ENCODE assay signal across 8 cellular contexts in the genomic region with DNA sequence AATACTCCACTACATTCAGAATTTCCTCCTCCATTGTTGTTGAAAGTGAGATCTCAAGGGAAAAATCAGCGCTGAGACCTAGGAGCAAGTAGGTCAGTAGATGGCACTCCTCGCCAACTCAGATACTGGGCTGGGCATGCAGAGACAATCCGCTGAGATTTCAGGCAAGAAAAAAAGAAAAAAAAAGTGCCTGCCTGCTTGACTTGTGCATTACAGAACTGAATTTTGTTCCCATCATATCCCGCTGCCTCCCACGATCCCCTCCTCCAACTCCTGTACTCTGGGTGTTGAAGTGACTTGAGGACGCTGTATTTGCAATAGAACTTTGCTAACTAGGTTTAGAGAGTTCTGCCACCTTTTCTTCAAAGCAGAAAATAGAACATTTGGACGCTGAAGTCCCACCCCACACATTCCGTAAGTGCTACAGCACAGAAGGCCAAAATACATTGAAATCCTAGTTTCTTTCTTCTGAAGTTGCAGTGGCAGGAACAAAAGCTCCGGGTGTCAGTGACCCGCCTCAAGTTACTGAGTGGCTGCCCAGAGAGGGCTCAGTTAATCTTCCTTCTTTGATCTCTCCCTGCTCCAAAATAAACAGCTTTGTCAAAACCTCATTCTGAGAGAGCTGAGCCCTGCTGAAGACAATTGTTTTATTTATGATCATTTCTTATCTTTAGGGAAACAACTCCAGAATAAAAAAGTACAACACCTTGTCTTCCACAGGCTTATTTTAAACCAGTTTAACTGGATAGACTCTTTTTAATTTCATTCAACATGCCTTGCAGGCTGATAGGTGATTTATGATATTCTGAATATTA.
DNase-seq lines count a peak whose midpoint lies in the region; FAIRE-seq and TF ChIP-seq lines count a peak whose summit lies in the region.

No MANE protein-coding gene starts in this region.

- WGBS in trophoblast cell (ENCODE audit: extremely low coverage, insufficient coverage, insufficient read length) = no CpG with 5 or more reads among the region's 10 CpGs

- H3K9me3 ChIP-seq in trophoblast cell (ENCODE audit: insufficient read depth, low read depth, low read length) (no peaks in the 10 kb centered on the region), uterus (no peaks in the 10 kb centered on the region)

- H3K4me3 Mint-ChIP-seq in activated naive CD4-positive, alpha-beta T cell treated with anti-CD3 and anti-CD28 coated beads, Interleukin-2, amount 50 U/mL, for 24 hours = peak overlapping the region; percentile 83
- peak overlapping the region; percentile 18 for H3K4me3 Mint-ChIP-seq in glutamatergic neuron (ENCODE audit: unreplicated experiment)

- no peak overlapping the region for H2AFZ ChIP-seq in trophoblast cell (ENCODE audit: insufficient read depth, low read length, poor library complexity)

- no peak for TF ChIP-seq POLR2A in GM12892 (IDR thresholded peaks at IDR 0.05; ENCODE audit: low read depth, low read length)
- no peak for TF ChIP-seq POLR2A in uterus (IDR thresholded peaks at IDR 0.05)

- H3K27ac Mint-ChIP-seq in activated naive CD4-positive, alpha-beta T cell treated with anti-CD3 and anti-CD28 coated beads, Interleukin-2, amount 50 U/mL, for 24 hours = peak overlapping the region; percentile 99
- peak overlapping the region; percentile 15 for H3K27ac Mint-ChIP-seq in glutamatergic neuron (ENCODE audit: unreplicated experiment)

- no peak overlapping the region for H2BK12ac ChIP-seq in trophoblast cell (ENCODE audit: low read length)

- H4K8ac ChIP-seq in trophoblast cell (ENCODE audit: low read depth, low read length) = peak overlapping the region; percentile 9

- H2AK5ac ChIP-seq in trophoblast cell (ENCODE audit: low read length) = no peak overlapping the region

- peak; percentile 74 for FAIRE-seq in GM12892 (lab: Jason Lieb, UNC)

- no peaks in the 10 kb centered on the region for H3K79me1 ChIP-seq in trophoblast cell (ENCODE audit: low read length)

- H3K18ac ChIP-seq in trophoblast cell (ENCODE audit: low read length) = no peak overlapping the region

- H3K36me3 Mint-ChIP-seq in activated naive CD4-positive, alpha-beta T cell treated with anti-CD3 and anti-CD28 coated beads, Interleukin-2, amount 50 U/mL, for 24 hours = peaks cover 28% of the 10 kb centered on the region
- no peaks in the 10 kb centered on the region for H3K36me3 Mint-ChIP-seq in glutamatergic neuron (ENCODE audit: unreplicated experiment)

- intact Hi-C loops in uterus (cut with DNase I; ENCODE audit: low total_unique reads) = no loop called here

- H3K4me2 ChIP-seq in trophoblast cell (ENCODE audit: low read length) = peak overlapping the region; percentile 66

- no peak overlapping the region for H2BK5ac ChIP-seq in trophoblast cell (ENCODE audit: low read depth, low read length, poor library complexity)

- no peaks in the 10 kb centered on the region for H3K36me3 ChIP-seq in trophoblast cell (ENCODE audit: control insufficient read depth in 1 of 2, insufficient read depth in 2 of 2, low read length in 2 of 2)
- H3K36me3 ChIP-seq in uterus = no peaks in the 10 kb centered on the region

- no peak for TF ChIP-seq CTCF in glutamatergic neuron (IDR thresholded peaks at IDR 0.05; ENCODE audit: partially characterized antibody, unreplicated experiment)
- peak; percentile 53 to 70 (median 66) for TF ChIP-seq CTCF in uterus (IDR thresholded peaks at IDR 0.05)

- H3K9ac ChIP-seq in trophoblast cell (ENCODE audit: low read length) = no peak overlapping the region

- no peak overlapping the region for H3K14ac ChIP-seq in trophoblast cell (ENCODE audit: low read length)

- H3K27ac ChIP-seq in trophoblast cell (ENCODE audit: low read depth, low read length) (no peak overlapping the region), uterus (peak overlapping the region; percentile 66 to 82)

- H4K91ac ChIP-seq in trophoblast cell (ENCODE audit: low read depth, low read length) = no peak overlapping the region

- H4K12ac ChIP-seq in trophoblast cell (ENCODE audit: low read depth, low read length) = no peak overlapping the region

- H3K23ac ChIP-seq in trophoblast cell (ENCODE audit: low read length) = no peak overlapping the region

- H3K4me3 ChIP-seq in trophoblast cell (ENCODE audit: low read depth, low read length) (no peak overlapping the region), uterus (no peak overlapping the region)

- H3K27me3 ChIP-seq in trophoblast cell (ENCODE audit: insufficient read depth, low read length) (no peaks in the 10 kb centered on the region), uterus (no peaks in the 10 kb centered on the region)

- H3K27me3 Mint-ChIP-seq in activated naive CD4-positive, alpha-beta T cell treated with anti-CD3 and anti-CD28 coated beads, Interleukin-2, amount 50 U/mL, for 24 hours = no peaks in the 10 kb centered on the region
- H3K27me3 Mint-ChIP-seq in glutamatergic neuron (ENCODE audit: unreplicated experiment) = no peaks in the 10 kb centered on the region

- peak; percentile 8 for DNase-seq in 8988T
- DNase-seq in GM12892 (ENCODE audit: insufficient read length) = no peak
- peak; percentile 39 for DNase-seq in HS-5 (ENCODE audit: low read depth)
- DNase-seq in OCI-M1 (lab: John Stamatoyannopoulos, UW) = peak; percentile 56
- DNase-seq in glutamatergic neuron = peak; percentile 60
- peak; percentile 48 to 82 for DNase-seq in trophoblast cell
- DNase-seq in uterus = peak; percentile 61 to 80

- H3K9me3 Mint-ChIP-seq in activated naive CD4-positive, alpha-beta T cell treated with anti-CD3 and anti-CD28 coated beads, Interleukin-2, amount 50 U/mL, for 24 hours = no peaks in the 10 kb centered on the region
- H3K9me3 Mint-ChIP-seq in glutamatergic neuron (ENCODE audit: unreplicated experiment) = peaks cover 1% of the 10 kb centered on the region

- peaks cover 3 to 9% of the 10 kb centered on the region in 2 experiments for H3K4me1 ChIP-seq in trophoblast cell (ENCODE audit: control insufficient read depth in 1 of 2, insufficient read depth in 2 of 2, low read length in 2 of 2)
- no peaks in the 10 kb centered on the region for H3K4me1 ChIP-seq in uterus

- H2BK120ac ChIP-seq in trophoblast cell (ENCODE audit: insufficient read depth, low read length, poor library complexity) = no peak overlapping the region

- H3K79me2 ChIP-seq in trophoblast cell (ENCODE audit: control insufficient read depth, insufficient read depth, low read length, poor library complexity) = no peaks in the 10 kb centered on the region

- H3K4ac ChIP-seq in trophoblast cell (ENCODE audit: low read depth, low read length) = no peak overlapping the region

- H3K4me1 Mint-ChIP-seq in activated naive CD4-positive, alpha-beta T cell treated with anti-CD3 and anti-CD28 coated beads, Interleukin-2, amount 50 U/mL, for 24 hours = peaks cover 84% of the 10 kb centered on the region
- H3K4me1 Mint-ChIP-seq in glutamatergic neuron (ENCODE audit: low read depth, unreplicated experiment) = peaks cover 20% of the 10 kb centered on the region
